ENCODE assay signal across 17 cellular contexts in genomic region chr10:96279219-96279641, GRCh38. TPM values are rescaled to one million over a fixed set of nuclear protein-coding genes. Genes with fewer than 3 reads are reported as not detected.
"Had no signal": no experiment of that assay in that cellular context is flagged by ENCODE, and none has a peak within 500 bp of the region (broad histone marks: within the 10 kb centered on the region; RNA-seq: fewer than 3 reads in every experiment).

No MANE protein-coding gene starts in this region.

- DNase-seq: activated CD4-positive, alpha-beta T cell treated with anti-CD3 and anti-CD28 coated beads, Interleukin-2, amount 50 U/mL, for 48 hours; activated CD8-positive, alpha-beta memory T cell treated with anti-CD3 and anti-CD28 coated beads, Interleukin-2, amount 10 ng/mL, durations not matched to agents 7 days and 5 days; activated effector memory CD4-positive, alpha-beta T cell treated with Interleukin-2 at 50 U/mL for 16 hours; activated T-cell treated with anti-CD3 and anti-CD28 coated beads, Interleukin-2, amount 50 U/mL, for 1 hour; adrenal gland; naive thymus-derived CD4-positive, alpha-beta T cell; pancreas; sigmoid colon; spleen; stomach had no signal

- H3K4me1 ChIP-seq: adrenal gland had no signal

- H3K4me3 Mint-ChIP-seq: activated CD8-positive, alpha-beta memory T cell treated with anti-CD3 and anti-CD28 coated beads, Interleukin-2, amount 10 ng/mL, durations not matched to agents 7 days and 5 days; activated naive CD4-positive, alpha-beta T cell treated with anti-CD3 and anti-CD28 coated beads, Interleukin-2, amount 50 U/mL, for 24 hours; naive thymus-derived CD4-positive, alpha-beta T cell had no signal

- H3K27ac Mint-ChIP-seq: activated CD8-positive, alpha-beta memory T cell treated with anti-CD3 and anti-CD28 coated beads, Interleukin-2, amount 10 ng/mL, durations not matched to agents 7 days and 5 days; activated naive CD4-positive, alpha-beta T cell treated with anti-CD3 and anti-CD28 coated beads, Interleukin-2, amount 50 U/mL, for 24 hours; naive thymus-derived CD4-positive, alpha-beta T cell had no signal

- H3K36me3 ChIP-seq: adrenal gland, pancreas, sigmoid colon, spleen, stomach had no signal

- ATAC-seq: activated CD8-positive, alpha-beta memory T cell treated with anti-CD3 and anti-CD28 coated beads, Interleukin-2, amount 10 ng/mL, durations not matched to agents 7 days and 5 days; left lobe of liver; naive thymus-derived CD4-positive, alpha-beta T cell; pancreas had no signal

- H3K36me3 Mint-ChIP-seq: activated CD8-positive, alpha-beta memory T cell treated with anti-CD3 and anti-CD28 coated beads, Interleukin-2, amount 10 ng/mL, durations not matched to agents 7 days and 5 days; activated naive CD4-positive, alpha-beta T cell treated with anti-CD3 and anti-CD28 coated beads, Interleukin-2, amount 50 U/mL, for 24 hours; naive thymus-derived CD4-positive, alpha-beta T cell had no signal

- H3K27ac ChIP-seq: adrenal gland, pancreas, sigmoid colon, spleen, stomach had no signal

- H3K4me1 Mint-ChIP-seq: activated CD8-positive, alpha-beta memory T cell treated with anti-CD3 and anti-CD28 coated beads, Interleukin-2, amount 10 ng/mL, durations not matched to agents 7 days and 5 days; activated naive CD4-positive, alpha-beta T cell treated with anti-CD3 and anti-CD28 coated beads, Interleukin-2, amount 50 U/mL, for 24 hours had no signal

- H3K9me3 Mint-ChIP-seq: activated naive CD4-positive, alpha-beta T cell treated with anti-CD3 and anti-CD28 coated beads, Interleukin-2, amount 50 U/mL, for 24 hours had no signal

- H3K4me3 ChIP-seq: adrenal gland, pancreas, sigmoid colon, spleen, stomach had no signal

- H3K27me3 ChIP-seq: adrenal gland, pancreas, sigmoid colon, spleen, stomach had no signal

RNA-seq across cellular contexts. Expression of gene BLNK, which starts 7.9 kb away (rescaled TPM):
- total RNA-seq: activated CD8-positive, alpha-beta memory T cell treated with anti-CD3 and anti-CD28 coated beads, Interleukin-2, amount 10 ng/mL, durations not matched to agents 7 days and 5 days; chondrocyte; dermis microvascular lymphatic vessel endothelial cell; lung microvascular endothelial cell had no signal

RNA-seq across cellular contexts. Expression of gene DNTT, which starts 25.0 kb away (rescaled TPM):
- total RNA-seq: activated CD8-positive, alpha-beta memory T cell treated with anti-CD3 and anti-CD28 coated beads, Interleukin-2, amount 10 ng/mL, durations not matched to agents 7 days and 5 days; adrenal gland; chondrocyte; dermis microvascular lymphatic vessel endothelial cell; epithelial cell of proximal tubule; left lobe of liver; lung microvascular endothelial cell; pancreas; sigmoid colon; stomach; ureter had no signal
- polyA plus RNA-seq: adrenal gland, sigmoid colon, stomach had no signal
